In the genomic region with DNA sequence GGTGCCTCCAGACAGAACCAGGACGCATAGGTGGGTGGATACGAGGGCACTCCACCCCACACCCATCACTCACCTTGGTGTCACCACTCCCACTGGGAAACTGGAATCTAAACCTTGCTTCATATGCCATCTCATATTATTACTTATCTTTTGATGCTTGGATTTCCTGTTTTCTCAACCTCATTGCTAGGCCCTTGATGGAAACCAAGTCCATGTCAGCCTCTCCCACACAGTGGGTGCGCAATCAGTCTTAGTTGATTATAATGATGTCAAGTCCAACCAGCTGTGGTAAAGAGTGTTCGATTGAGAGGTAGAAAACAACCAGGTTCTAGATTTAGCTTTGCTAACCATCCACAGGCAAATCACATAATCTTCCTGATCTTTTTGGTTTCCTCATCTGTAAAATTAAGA, we compare ENCODE assay signal across 8 cellular contexts. TPM values are rescaled to one million over a fixed set of nuclear protein-coding genes. Genes with fewer than 3 reads are reported as not detected.
DNase-seq lines count a peak whose midpoint lies in the region; ATAC-seq and TF ChIP-seq lines count a peak whose summit lies in the region.

No MANE protein-coding gene starts in this region.

- no peaks in the 10 kb centered on the region for H3K9me3 ChIP-seq in HCT116 (ENCODE audit: control insufficient read depth in 1 of 2, insufficient read depth in 1 of 2, low read depth in 1 of 2, low read length in 2 of 2)

- no peaks in the 10 kb centered on the region; the same call in 1 of the 2 replicates for H4K20me1 ChIP-seq in HCT116 (ENCODE audit: insufficient read depth)

- intact Hi-C loops in HCT116 (cut with micrococcal nuclease): no loop called here

- no peak overlapping the region for H2AFZ ChIP-seq in HCT116 (ENCODE audit: low read depth, low read length, poor library complexity, severe bottlenecking)

- peak overlapping the region; percentile 87 for H3K9ac ChIP-seq in HCT116 (ENCODE audit: low read length)

- H3K27ac ChIP-seq in HCT116 (ENCODE audit: low read depth, low read length): peak overlapping the region; percentile 72

- no peaks in the 10 kb centered on the region for H3K36me3 ChIP-seq in HCT116 (ENCODE audit: control insufficient read depth in 1 of 2, insufficient read depth in 2 of 2, low read length in 2 of 2)

- H3K79me2 ChIP-seq in HCT116 (ENCODE audit: insufficient read depth, low read length): peaks cover 41% of the 10 kb centered on the region

- POLR2A ChIA-PET in HCT116 (lab: Charles Lee): interaction anchor here (1.3 to 1.4 kb wide), 2 partner anchors 12 to 64 kb away, joined by 4 to 6 read pairs; no protein-coding TSS in a partner anchor

- TF ChIP-seq POLR2A in HCT116 (IDR thresholded peaks at IDR 0.05; ENCODE audit: borderline replicate concordance, extremely low read depth, insufficient read depth, insufficient read length): no peak

- BruUV-seq in HCT116 (replicated peaks; lab: Mats Ljungman, UMichigan): TSS peak; percentile 92

- no peak for TF ChIP-seq CTCF in HCT116 (IDR thresholded peaks at IDR 0.05 in 2 of 3, conservative IDR thresholded peaks at IDR 0.05 in 1 of 3; ENCODE audit: borderline replicate concordance in 1 of 3, insufficient read depth in 1 of 3, low read depth in 2 of 3, low read length in 2 of 3)
- TF ChIP-seq CTCF in WI38 (IDR thresholded peaks at IDR 0.05; ENCODE audit: low read depth, low read length): no peak
- no peak for TF ChIP-seq CTCF in foreskin fibroblast (IDR thresholded peaks at IDR 0.05; ENCODE audit: low read depth, low read length)

- H3K4me2 ChIP-seq in HCT116 (ENCODE audit: low read length): peak overlapping the region; percentile 90

- no peak for TF ChIP-seq RAD21 in HCT116 (IDR thresholded peaks at IDR 0.05; ENCODE audit: low read depth)

- H3K4me3 ChIP-seq in HCT116 (replicated peaks in 1 of 2; ENCODE audit: low read depth in 1 of 2, low read length in 2 of 2) (peak overlapping the region; percentile 86 to 91), WI38 (ENCODE audit: low read depth, low read length) (peak overlapping the region; percentile 81), foreskin fibroblast (ENCODE audit: low read depth in 1 of 2, low read length in 2 of 2) (peak overlapping the region; percentile 71 to 84)

- H3K4me1 ChIP-seq in HCT116 (ENCODE audit: control insufficient read depth in 1 of 2, insufficient read depth in 2 of 2, low read length in 2 of 2): peaks cover 10 to 21% of the 10 kb centered on the region in 2 experiments

- ATAC-seq in HCT116 (no peak; the same call in 1 of the 2 replicates), GM21390 (IDR thresholded peaks at IDR 0.05; ENCODE audit: unreplicated experiment) (no peak)

- no peak for DNase-seq in HCT116 (ENCODE audit: low read depth, low spot score)
- no peak for DNase-seq in foreskin fibroblast
- DNase-seq in stimulated activated CD4-positive, alpha-beta T cell treated with anti-CD3 and anti-CD28 coated beads, TNF-alpha, amount 100 ng/mL, for 48 hours (ENCODE audit: low read depth in 3 of 3): peak in 2 of 3 donors; percentile 24 to 27
- DNase-seq in NCI-H1694 treated with DMSO at 0.1 percent for 48 hours (lab: John Stamatoyannopoulos, UW): no peak
- DNase-seq in NCI-H2171 treated with DMSO at 0.1 percent for 48 hours (lab: John Stamatoyannopoulos, UW): no peak
- no peak for DNase-seq in activated effector memory CD4-positive, alpha-beta T cell treated with Interleukin-2 at 50 U/mL for 16 hours

- H3K9me2 ChIP-seq in HCT116 (ENCODE audit: insufficient read depth): no peaks in the 10 kb centered on the region

- RAD21 ChIA-PET in HCT116 (lab: Charles Lee; ENCODE audit: low non-redundant PET in 1 of 2, low total read pairs in 2 of 2, uncharacterized antibody in 2 of 2, unreplicated experiment in 2 of 2): no interaction called here

- CTCF ChIA-PET in HCT116 (lab: Charles Lee): no interaction called here

- no peaks in the 10 kb centered on the region for H3K27me3 ChIP-seq in HCT116 (ENCODE audit: insufficient read depth, low read length)

TF ChIP-seq in HCT116, 20 proteins besides CTCF, POLR2A, EP300 and RAD21:
- TF ChIP-seq EZH2phosphoT487 (IDR thresholded peaks at IDR 0.05; ENCODE audit: borderline replicate concordance) (no peak), ZFX (IDR thresholded peaks at IDR 0.05) (no peak), CBX3 (IDR thresholded peaks at IDR 0.05; ENCODE audit: low read depth) (no peak), ZNF274 (IDR thresholded peaks at IDR 0.05; ENCODE audit: low read depth, low read length) (no peak), CEBPB (IDR thresholded peaks at IDR 0.05; ENCODE audit: low read depth) (no peak), SP1 (IDR thresholded peaks at IDR 0.05; ENCODE audit: low read depth) (no peak), FOSL1 (IDR thresholded peaks at IDR 0.05; ENCODE audit: low read depth) (0 out of 2 replicates have a peak, but pooled peaks have one; percentile 13), YY1 (IDR thresholded peaks at IDR 0.05; ENCODE audit: extremely low read depth, insufficient replicate concordance, low read depth, low read length) (no peak), EGR1 (IDR thresholded peaks at IDR 0.05; ENCODE audit: low read depth) (no peak), TCF7L2 (IDR thresholded peaks at IDR 0.05; ENCODE audit: borderline replicate concordance, extremely low read depth, insufficient read depth, insufficient read length) (no peak), POLR2AphosphoS5 (IDR thresholded peaks at IDR 0.05; ENCODE audit: low read depth, low read length) (no peak), ELF1 (IDR thresholded peaks at IDR 0.05; ENCODE audit: borderline replicate concordance, low read depth) (no peak), EZH2 (IDR thresholded peaks at IDR 0.05) (no peak), SIN3A (IDR thresholded peaks at IDR 0.05; ENCODE audit: low read depth) (0 out of 2 replicates have a peak, but pooled peaks have one; percentile 39)
- TF ChIP-seq, protein P1, sequence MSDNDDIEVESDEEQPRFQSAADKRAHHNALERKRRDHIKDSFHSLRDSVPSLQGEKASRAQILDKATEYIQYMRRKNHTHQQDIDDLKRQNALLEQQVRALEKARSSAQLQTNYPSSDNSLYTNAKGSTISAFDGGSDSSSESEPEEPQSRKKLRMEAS (IDR thresholded peaks at IDR 0.05): 0 out of 2 replicates have a peak, but pooled peaks have one; percentile 3
- TF ChIP-seq, protein P2, sequence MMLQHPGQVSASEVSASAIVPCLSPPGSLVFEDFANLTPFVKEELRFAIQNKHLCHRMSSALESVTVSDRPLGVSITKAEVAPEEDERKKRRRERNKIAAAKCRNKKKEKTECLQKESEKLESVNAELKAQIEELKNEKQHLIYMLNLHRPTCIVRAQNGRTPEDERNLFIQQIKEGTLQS (IDR thresholded peaks at IDR 0.05): no peak
- TF ChIP-seq, protein P3, sequence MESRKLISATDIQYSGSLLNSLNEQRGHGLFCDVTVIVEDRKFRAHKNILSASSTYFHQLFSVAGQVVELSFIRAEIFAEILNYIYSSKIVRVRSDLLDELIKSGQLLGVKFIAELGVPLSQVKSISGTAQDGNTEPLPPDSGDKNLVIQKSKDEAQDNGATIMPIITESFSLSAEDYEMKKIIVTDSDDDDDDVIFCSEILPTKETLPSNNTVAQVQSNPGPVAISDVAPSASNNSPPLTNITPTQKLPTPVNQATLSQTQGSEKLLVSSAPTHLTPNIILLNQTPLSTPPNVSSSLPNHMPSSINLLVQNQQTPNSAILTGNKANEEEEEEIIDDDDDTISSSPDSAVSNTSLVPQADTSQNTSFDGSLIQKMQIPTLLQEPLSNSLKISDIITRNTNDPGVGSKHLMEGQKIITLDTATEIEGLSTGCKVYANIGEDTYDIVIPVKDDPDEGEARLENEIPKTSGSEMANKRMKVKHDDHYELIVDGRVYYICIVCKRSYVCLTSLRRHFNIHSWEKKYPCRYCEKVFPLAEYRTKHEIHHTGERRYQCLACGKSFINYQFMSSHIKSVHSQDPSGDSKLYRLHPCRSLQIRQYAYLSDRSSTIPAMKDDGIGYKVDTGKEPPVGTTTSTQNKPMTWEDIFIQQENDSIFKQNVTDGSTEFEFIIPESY (IDR thresholded peaks at IDR 0.05; ENCODE audit: extremely low read depth, insufficient replicate concordance, low read length): no peak

RNA-seq across cellular contexts. Expression of a gene that starts 0.6 kb away (rescaled TPM):
- total RNA-seq in HCT116 (2021; ENCODE audit: unreplicated experiment): 26.9 TPM
- polyA plus RNA-seq in HCT116 (2012): 4.4 and 5.8 TPM in 2 replicates

Comparison
In these comparisons a context has a peak if more than half of its experiments do, and no peak if none do; other contexts are left out.
1. DNase-seq: peak in stimulated activated CD4-positive, alpha-beta T cell treated with anti-CD3 and anti-CD28 coated beads, TNF-alpha, amount 100 ng/mL, for 48 hours (2 of 3); none in HCT116 (single experiment), foreskin fibroblast (0 of 2), NCI-H1694 treated with DMSO at 0.1 percent for 48 hours (single experiment), NCI-H2171 treated with DMSO at 0.1 percent for 48 hours (single experiment) and activated effector memory CD4-positive, alpha-beta T cell treated with Interleukin-2 at 50 U/mL for 16 hours (single experiment).
2. Peak in every context shown above with its lines, with median percentiles within 50 percentile points of each other: H3K4me3 ChIP-seq.